34 cellular contexts compared by ENCODE assay signal in the genomic region with DNA sequence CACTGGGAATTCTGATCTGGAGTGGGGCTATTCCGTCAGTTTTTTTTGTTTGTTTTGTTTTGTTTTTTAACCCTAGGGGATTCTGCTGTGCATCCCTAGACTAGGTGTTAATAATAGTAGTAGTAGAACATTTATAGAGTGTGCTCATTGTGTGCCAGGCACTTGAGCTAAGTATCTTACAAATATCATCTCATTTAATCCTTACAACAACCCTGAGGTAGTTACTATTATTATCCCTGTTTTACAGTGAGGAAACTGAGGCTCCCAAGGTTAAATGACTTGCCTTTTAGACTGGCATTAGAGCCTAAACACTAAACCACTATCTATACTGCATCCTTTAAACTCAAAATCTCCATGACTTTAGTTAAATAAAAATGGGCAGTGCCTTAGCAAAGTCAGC.
"Had no signal": no experiment of that assay in that cellular context is flagged by ENCODE, and none has a peak within 500 bp of the region (broad histone marks: within the 10 kb centered on the region; RNA-seq: fewer than 3 reads in every experiment).

No MANE protein-coding gene starts in this region.

- H3K4me3 ChIP-seq: MG63 had no signal

- H3K9me3 ChIP-seq: MG63 had no signal

- H3K27me3 ChIP-seq: MG63 had no signal

- DNase-seq: Karpas-422, Kasumi-1, MG63, MM.1S, MV-4-11, NCI-H1048, NCI-H1092, NCI-H1092 treated with DMSO at 0.1 percent for 48 hours, NCI-H1105, NCI-H1105 treated with DMSO at 0.1 percent for 48 hours, NCI-H1417, NCI-H1436, NCI-H1436 treated with DMSO at 0.1 percent for 48 hours, NCI-H146, NCI-H1694, NCI-H1694 treated with DMSO at 0.1 percent for 48 hours, NCI-H187, NCI-H187 treated with DMSO at 0.1 percent for 48 hours, NCI-H1930, NCI-H2029, NCI-H2029 treated with DMSO at 0.1 percent for 48 hours, NCI-H2081, NCI-H2081 treated with DMSO at 0.1 percent for 48 hours, NCI-H2107, NCI-H2171, NCI-H2171 treated with DMSO at 0.1 percent for 48 hours, NCI-H2227 treated with DMSO at 0.1 percent for 48 hours, NCI-H226, NCI-H345, NCI-H446, NCI-H446 treated with DMSO at 0.1 percent for 48 hours, NCI-H510A, NCI-H510A treated with DMSO at 0.1 percent for 48 hours, NCI-H524 had no signal
